In the genomic region with DNA sequence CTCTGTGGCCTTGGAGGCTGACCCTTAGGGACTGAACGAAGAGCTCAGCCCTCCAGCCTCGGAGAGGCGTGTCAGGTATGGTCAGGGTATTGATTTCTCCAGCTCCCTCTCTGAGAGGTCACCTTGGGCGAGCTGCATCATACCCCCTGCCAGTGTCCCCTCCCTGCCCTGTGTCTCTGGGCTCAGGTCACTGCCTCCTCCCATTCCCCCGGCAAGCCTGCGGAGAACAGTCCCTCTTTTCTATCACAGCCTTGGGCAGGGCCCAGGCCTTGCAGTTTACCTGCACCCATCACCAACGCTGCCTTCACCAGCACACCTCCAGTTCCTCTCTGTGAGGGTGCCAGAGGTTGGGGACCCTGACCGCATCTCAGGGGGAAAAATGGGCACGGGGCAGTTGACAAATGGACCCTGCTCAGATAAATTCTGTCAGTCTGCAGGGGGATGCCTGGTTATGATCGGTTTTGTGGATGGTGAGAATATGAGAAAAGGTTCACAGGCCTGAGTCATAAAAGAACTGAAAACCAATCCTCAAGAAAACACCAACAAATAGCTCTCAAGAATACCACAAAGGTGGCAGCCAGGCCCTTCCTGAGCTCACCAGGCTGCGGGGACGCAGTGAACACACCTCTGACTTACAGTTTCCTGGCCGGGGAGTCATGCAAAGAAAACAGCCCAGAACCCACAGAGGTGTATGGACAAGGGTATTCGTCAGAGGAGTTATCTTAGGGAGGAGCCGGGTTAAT, we compare ENCODE assay signal across 9 cellular contexts. TPM values are rescaled to one million over a fixed set of nuclear protein-coding genes. Genes with fewer than 3 reads are reported as not detected.
DNase-seq lines count a peak whose midpoint lies in the region; ATAC-seq and TF ChIP-seq lines count a peak whose summit lies in the region.
"Had no signal": no experiment of that assay in that cellular context is flagged by ENCODE, and none has a peak within 500 bp of the region (broad histone marks: within the 10 kb centered on the region; RNA-seq: fewer than 3 reads in every experiment).

No MANE protein-coding gene starts in this region.

- H3K27ac Mint-ChIP-seq in chondrocyte (ENCODE audit: unreplicated experiment), result no peak overlapping the region

- no peaks in the 10 kb centered on the region for H3K9me3 Mint-ChIP-seq in chondrocyte (ENCODE audit: low read depth)
- H3K9me3 Mint-ChIP-seq: stimulated activated naive CD8-positive, alpha-beta T cell treated with anti-CD3 and anti-CD28 coated beads, Interleukin-15, Interleukin-2, amounts not matched to agents 100 ng/mL and 50 ng/mL, for 24 hours had no signal

- no peaks in the 10 kb centered on the region for H3K36me3 ChIP-seq in PC-3 (ENCODE audit: low read depth, low read length)
- H3K36me3 ChIP-seq in Karpas-422 (ENCODE audit: insufficient read depth, low read length), result no peaks in the 10 kb centered on the region

- DNase-seq in PC-3 (peak; percentile 64), chondrocyte (ENCODE audit: low spot score) (peak; percentile 69), amniotic stem cell (lab: John Stamatoyannopoulos, UW) (no peak), anterior cingulate cortex (lab: John Stamatoyannopoulos, UW) (no peak), Karpas-422 (no peak)
- DNase-seq in stimulated activated CD8-positive, alpha-beta memory T cell treated with anti-CD3 and anti-CD28 coated beads, Interleukin-2, amount 100 ng/mL, for 48 hours (ENCODE audit: low read depth in 2 of 2), result peak; percentile 48 to 57
- DNase-seq: NCI-H446 had no signal

- H3K9me2 ChIP-seq in PC-3 (replicated peaks; ENCODE audit: low read length), result no peaks in the 10 kb centered on the region
- H3K9me2 ChIP-seq in Karpas-422 (replicated peaks; ENCODE audit: insufficient read depth, low read length), result no peaks in the 10 kb centered on the region

- H3K9ac ChIP-seq in PC-3 (ENCODE audit: low read length), result no peak overlapping the region
- no peak overlapping the region for H3K9ac ChIP-seq in Karpas-422 (ENCODE audit: low read length)

- peaks cover 2% of the 10 kb centered on the region for H3K36me3 Mint-ChIP-seq in chondrocyte (ENCODE audit: low read depth)

- peaks cover 5% of the 10 kb centered on the region for H3K4me1 ChIP-seq in PC-3 (ENCODE audit: insufficient read depth, low read length)
- H3K4me1 ChIP-seq in Karpas-422 (ENCODE audit: low read length), result peaks cover 1% of the 10 kb centered on the region; the same call in 1 of the 2 replicates

- H3K9me3 ChIP-seq in PC-3 (ENCODE audit: low read length) (no peaks in the 10 kb centered on the region), Karpas-422 (ENCODE audit: low read length) (no peaks in the 10 kb centered on the region)

- peak; percentile 43 for ATAC-seq in GM21360 (IDR thresholded peaks at IDR 0.05; ENCODE audit: unreplicated experiment)
- ATAC-seq in PC-3, result peak; percentile 77

- peaks cover 6% of the 10 kb centered on the region for H3K27me3 Mint-ChIP-seq in chondrocyte (ENCODE audit: low read depth)

- H3K4me3 ChIP-seq in PC-3 (ENCODE audit: low read length), result no peak overlapping the region
- no peak overlapping the region for H3K4me3 ChIP-seq in Karpas-422 (ENCODE audit: low read length)

- H3F3A ChIP-seq in PC-3 (ENCODE audit: low read length, unreplicated experiment), result no peaks in the 10 kb centered on the region

- no peaks in the 10 kb centered on the region for H4K20me1 ChIP-seq in PC-3 (ENCODE audit: low read length)
- H4K20me1 ChIP-seq in Karpas-422 (ENCODE audit: insufficient read depth, low read depth, low read length), result no peaks in the 10 kb centered on the region

- TF ChIP-seq CTCF in PC-3 (conservative IDR thresholded peaks at IDR 0.05; ENCODE audit: low read depth, low read length) (no peak), chondrocyte (IDR thresholded peaks at IDR 0.05) (no peak)

- no peaks in the 10 kb centered on the region for H3K27me3 ChIP-seq in PC-3 (ENCODE audit: low read length)
- H3K27me3 ChIP-seq in Karpas-422 (ENCODE audit: low read length), result no peaks in the 10 kb centered on the region

- H3K4me1 Mint-ChIP-seq in chondrocyte (ENCODE audit: low read depth), result no peaks in the 10 kb centered on the region

- H3K4me2 ChIP-seq in PC-3 (ENCODE audit: low read length) (no peak overlapping the region), Karpas-422 (ENCODE audit: low read depth, low read length, poor library complexity, severe bottlenecking) (no peak overlapping the region)

- no TSS peak for BruUV-seq in PC-3 (replicated peaks; lab: Mats Ljungman, UMichigan)

- H3K79me2 ChIP-seq in PC-3 (ENCODE audit: low read length), result no peaks in the 10 kb centered on the region
- no peaks in the 10 kb centered on the region for H3K79me2 ChIP-seq in Karpas-422 (ENCODE audit: low read length)

- H3K27ac ChIP-seq in PC-3 (ENCODE audit: low read length), result peak overlapping the region; percentile 49
- H3K27ac ChIP-seq in Karpas-422 (ENCODE audit: low read length), result no peak overlapping the region

- intact Hi-C loops in PC-3 (cut with micrococcal nuclease), result no loop called here

- CTCF ChIA-PET in PC-3 (lab: Charles Lee), result no interaction called here

- H2AFZ ChIP-seq in PC-3 (ENCODE audit: low read length) (no peak overlapping the region), Karpas-422 (ENCODE audit: low read length) (no peak overlapping the region)

- POLR2A ChIA-PET in PC-3 (lab: Charles Lee; ENCODE audit: unreplicated experiment), result interaction anchor here (0.6 kb wide), 1 partner anchor 116 kb away, joined by 3 read pairs; no protein-coding TSS in a partner anchor

- H3K4me3 Mint-ChIP-seq in chondrocyte (ENCODE audit: unreplicated experiment), result no peak overlapping the region
- H3K4me3 Mint-ChIP-seq: stimulated activated naive CD8-positive, alpha-beta T cell treated with anti-CD3 and anti-CD28 coated beads, Interleukin-15, Interleukin-2, amounts not matched to agents 100 ng/mL and 50 ng/mL, for 24 hours had no signal

RNA-seq across cellular contexts. Expression of gene RXRA, which starts 24.7 kb away (rescaled TPM):
- total RNA-seq in PC-3 (2014; rRNA removed), result 17.5 and 23.3 TPM in 2 replicates
- total RNA-seq in chondrocyte, result 27.3 to 28.2 TPM (median 27.9 TPM) in 3 replicates
- total RNA-seq in Karpas-422 (2014; rRNA removed; shearing (Covaris generic); ENCODE audit: low replicate concordance), result not detected in 2 replicates

Comparison
In these comparisons a context has a peak if more than half of its experiments do, and no peak if none do; other contexts are left out.
1. DNase-seq: peak in PC-3 (single experiment), chondrocyte (single experiment) and stimulated activated CD8-positive, alpha-beta memory T cell treated with anti-CD3 and anti-CD28 coated beads, Interleukin-2, amount 100 ng/mL, for 48 hours (2 of 2); none in amniotic stem cell (single experiment), anterior cingulate cortex (0 of 58) and Karpas-422 (single experiment).
2. RNA of gene RXRA, which starts 24.7 kb away (total RNA-seq): 27.3 to 28.2 TPM in chondrocyte and 17.5 to 23.3 TPM in PC-3; not detected in Karpas-422; every median in the first group is over 10 times any median in the second.